In the genomic region with DNA sequence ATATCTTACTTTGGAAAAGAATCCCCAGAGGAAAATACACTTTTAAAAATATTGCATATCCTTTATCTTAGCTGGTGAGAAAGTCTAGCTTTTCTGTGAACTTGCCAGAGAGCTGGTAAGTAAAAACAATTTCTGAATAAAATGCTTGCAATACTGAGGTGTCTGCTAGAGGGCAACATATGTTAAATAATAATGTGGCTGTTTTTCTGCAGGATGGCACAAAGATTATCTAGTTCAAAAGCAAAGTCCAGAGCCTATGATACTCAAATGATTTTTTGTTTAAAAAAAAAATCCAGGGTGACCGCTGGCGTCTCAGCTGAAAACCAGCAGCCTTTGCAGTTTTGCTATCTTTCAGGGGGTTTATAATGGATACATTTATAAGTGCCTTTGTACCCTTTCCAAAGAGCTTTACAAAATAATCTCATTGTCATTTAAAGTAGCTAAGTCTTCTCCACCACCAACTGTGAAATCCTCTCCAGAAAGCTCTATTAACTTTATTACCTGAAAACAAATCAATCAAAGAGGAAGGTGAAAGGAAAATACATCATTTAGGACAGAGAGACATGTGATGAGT, we compare ENCODE assay signal across 8 cellular contexts.
DNase-seq lines count a peak whose midpoint lies in the region; ATAC-seq and TF ChIP-seq lines count a peak whose summit lies in the region.

No MANE protein-coding gene starts in this region.

- H3K4me1 Mint-ChIP-seq in activated naive CD8-positive, alpha-beta T cell treated with anti-CD3 and anti-CD28 coated beads for 36 hours: no peaks in the 10 kb centered on the region
- H3K4me1 Mint-ChIP-seq in effector memory CD8-positive, alpha-beta T cell (ENCODE audit: low read depth in 2 of 2): no peaks in the 10 kb centered on the region

- no peak overlapping the region for H3K27ac Mint-ChIP-seq in activated naive CD8-positive, alpha-beta T cell treated with anti-CD3 and anti-CD28 coated beads for 36 hours
- no peak overlapping the region for H3K27ac Mint-ChIP-seq in effector memory CD8-positive, alpha-beta T cell

- no peaks in the 10 kb centered on the region for H3K36me3 Mint-ChIP-seq in activated naive CD8-positive, alpha-beta T cell treated with anti-CD3 and anti-CD28 coated beads for 36 hours
- H3K36me3 Mint-ChIP-seq in effector memory CD8-positive, alpha-beta T cell (ENCODE audit: insufficient read depth): no peaks in the 10 kb centered on the region

- H3K27me3 ChIP-seq in HL-60 (ENCODE audit: insufficient read depth, poor library complexity, severe bottlenecking) (no peaks in the 10 kb centered on the region), Peyer's patch (no peaks in the 10 kb centered on the region)

- no peaks in the 10 kb centered on the region for H3K9me3 Mint-ChIP-seq in activated naive CD8-positive, alpha-beta T cell treated with anti-CD3 and anti-CD28 coated beads for 36 hours
- H3K9me3 Mint-ChIP-seq in effector memory CD8-positive, alpha-beta T cell: no peaks in the 10 kb centered on the region

- ATAC-seq in effector memory CD8-positive, alpha-beta T cell (replicated peaks): no peak
- no peak for ATAC-seq in HG02798 (IDR thresholded peaks at IDR 0.05; ENCODE audit: poor library complexity, unreplicated experiment)

- H3K4me3 ChIP-seq in HL-60 (replicated peaks; ENCODE audit: insufficient read depth, low read length): no peak overlapping the region
- no peak overlapping the region for H3K4me3 ChIP-seq in Peyer's patch
- no peak overlapping the region for H3K4me3 ChIP-seq in fibroblast of the aortic adventitia (ENCODE audit: low read depth, low read length)

- H3K36me3 ChIP-seq in Peyer's patch: no peaks in the 10 kb centered on the region

- TF ChIP-seq POLR2A in Peyer's patch (IDR thresholded peaks at IDR 0.05): no peak

- no peak overlapping the region for H3K27ac ChIP-seq in C4-2B
- no peak overlapping the region for H3K27ac ChIP-seq in HL-60 (replicated peaks)
- H3K27ac ChIP-seq in Peyer's patch: no peak overlapping the region

- no peak overlapping the region for H3K4me3 Mint-ChIP-seq in activated naive CD8-positive, alpha-beta T cell treated with anti-CD3 and anti-CD28 coated beads for 36 hours
- H3K4me3 Mint-ChIP-seq in effector memory CD8-positive, alpha-beta T cell: no peak overlapping the region

- no peaks in the 10 kb centered on the region for H3K27me3 Mint-ChIP-seq in activated naive CD8-positive, alpha-beta T cell treated with anti-CD3 and anti-CD28 coated beads for 36 hours
- H3K27me3 Mint-ChIP-seq in effector memory CD8-positive, alpha-beta T cell: peaks cover 27 to 37% of the 10 kb centered on the region in 2 donors

- TF ChIP-seq CTCF in C4-2B (conservative IDR thresholded peaks at IDR 0.05) (peak; percentile 74), HL-60 (IDR thresholded peaks at IDR 0.05; ENCODE audit: insufficient read depth, low read length) (peak; percentile 39), Peyer's patch (IDR thresholded peaks at IDR 0.05) (peak in 5 of 6 experiments; percentile 32 to 73 (median 66)), fibroblast of the aortic adventitia (IDR thresholded peaks at IDR 0.05; ENCODE audit: insufficient read depth, low read length) (peak; percentile 45)

- no peaks in the 10 kb centered on the region for H3K4me1 ChIP-seq in Peyer's patch

- DNase-seq in HL-60 (ENCODE audit: low read depth in 1 of 2, low spot score in 1 of 2) (peak; percentile 16 to 20), Peyer's patch (no peak), fibroblast of the aortic adventitia (ENCODE audit: low read depth) (peak; percentile 57), stromal cell of bone marrow (ENCODE audit: low read depth) (peak; percentile 6)
- no peak for DNase-seq in activated naive CD8-positive, alpha-beta T cell treated with anti-CD3 and anti-CD28 coated beads for 36 hours
- no peak for DNase-seq in effector memory CD8-positive, alpha-beta T cell

- H3K9me3 ChIP-seq in Peyer's patch: no peaks in the 10 kb centered on the region

Comparison
In these comparisons a context has a peak if more than half of its experiments do, and no peak if none do; other contexts are left out.
1. DNase-seq: peak in HL-60 (2 of 2), fibroblast of the aortic adventitia (single experiment) and stromal cell of bone marrow (single experiment); none in Peyer's patch (0 of 3), activated naive CD8-positive, alpha-beta T cell treated with anti-CD3 and anti-CD28 coated beads for 36 hours (single experiment) and effector memory CD8-positive, alpha-beta T cell (0 of 3).
2. Peak in every context shown above with its lines, with median percentiles within 50 percentile points of each other: CTCF ChIP-seq.